8 cellular contexts compared by ENCODE assay signal in the genomic region with DNA sequence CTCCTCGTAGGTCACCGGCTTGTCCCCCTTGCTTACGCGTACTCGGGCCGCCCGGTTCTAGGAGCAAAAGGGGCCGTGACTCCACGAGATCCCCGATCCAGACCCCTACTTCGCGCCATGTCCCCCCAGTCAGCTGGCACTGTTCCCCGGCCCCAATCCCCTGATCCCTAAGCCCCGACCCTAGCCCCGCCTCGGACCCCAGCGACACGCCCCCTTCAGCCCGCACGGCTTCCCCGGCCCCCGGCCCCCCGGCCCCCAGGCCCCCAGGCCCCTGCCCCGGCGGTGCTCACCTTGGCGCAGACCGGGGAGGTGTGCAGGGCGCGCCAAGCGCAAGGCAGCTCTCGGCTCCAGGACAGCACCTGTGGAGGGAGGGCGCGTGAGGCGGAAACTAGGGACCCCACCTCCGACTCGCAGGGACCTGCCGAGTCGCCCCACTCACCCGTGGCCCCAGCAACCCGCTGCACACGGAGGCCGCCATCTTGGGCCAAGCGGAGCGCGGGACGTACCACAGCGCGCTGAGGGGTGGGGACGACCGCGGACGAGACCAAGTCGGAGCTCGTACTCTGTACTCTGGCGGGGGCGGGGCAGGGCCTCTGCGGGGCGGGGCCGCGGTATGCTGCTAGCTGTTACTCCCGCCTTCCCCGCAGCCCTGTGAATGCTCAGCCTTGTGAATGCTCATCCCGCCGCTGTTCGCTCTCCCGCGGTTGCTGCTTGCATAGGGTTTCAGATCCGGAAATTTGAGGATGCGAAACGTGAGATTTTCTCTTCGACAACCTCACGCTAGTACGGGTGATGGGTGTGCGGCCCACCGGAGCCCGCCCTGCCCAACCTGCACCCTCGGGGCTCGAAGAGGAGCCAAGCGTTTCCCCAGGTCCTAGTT. TPM values are rescaled to one million over a fixed set of nuclear protein-coding genes. Genes with fewer than 3 reads are reported as not detected.
DNase-seq lines count a peak whose midpoint lies in the region; ATAC-seq and TF ChIP-seq lines count a peak whose summit lies in the region.

A gene (minus strand): TSS at position 500 of the 880 bp plus-strand sequence. CDS start 22 bp downstream, at position 478.

- H3K79me2 ChIP-seq in SK-N-SH (ENCODE audit: insufficient read depth): peaks cover 13% of the 10 kb centered on the region

- peaks cover 9% of the 10 kb centered on the region for H3F3A ChIP-seq in SK-N-SH (replicated peaks; ENCODE audit: insufficient read depth)

- peak in 1 of 2 experiments; percentile 61; a peak in 1 of 4 replicates for TF ChIP-seq EP300 in SK-N-SH (IDR thresholded peaks at IDR 0.05; ENCODE audit: borderline replicate concordance in 1 of 2, low read depth in 1 of 2, low read length in 1 of 2)

- no peak for TF ChIP-seq CTCF in SK-N-SH (IDR thresholded peaks at IDR 0.05)

- peak within 1 kb of the TSS; percentile 97 for H2AFZ ChIP-seq in SK-N-SH (ENCODE audit: low read depth)

- H3K4me2 ChIP-seq in SK-N-SH: peak within 1 kb of the TSS; percentile 89

- WGBS in SK-N-SH (ENCODE audit: low lambda C conversion rate): 2% methylated on average over 44 of the region's 79 CpGs

- ATAC-seq in HG02588 (IDR thresholded peaks at IDR 0.05; ENCODE audit: unreplicated experiment): peak; percentile 85

- H3K4me1 ChIP-seq in SK-N-SH (ENCODE audit: control insufficient read depth in 1 of 2, insufficient read depth in 2 of 2, low read depth in 1 of 2, low read length in 1 of 2): peaks cover 14 to 26% of the 10 kb centered on the region in 2 experiments

- peaks cover 19 to 24% of the 10 kb centered on the region in 2 experiments for H3K36me3 ChIP-seq in SK-N-SH (replicated peaks in 1 of 2; ENCODE audit: control insufficient read depth in 1 of 2, insufficient read depth in 2 of 2, low read length in 1 of 2)

- no peaks in the 10 kb centered on the region for H3K9me3 ChIP-seq in SK-N-SH

- POLR2A ChIA-PET in SK-N-SH (lab: Yijun Ruan, JAX): interaction anchor here (0.5 to 0.9 kb wide), 9 partner anchors 10 to 175 kb away, joined by 3 to 5 read pairs (median 4); a partner anchor contains a TSS

- H4K20me1 ChIP-seq in SK-N-SH (ENCODE audit: insufficient read depth): no peaks in the 10 kb centered on the region

- no peaks in the 10 kb centered on the region for H3K27me3 ChIP-seq in SK-N-SH (ENCODE audit: insufficient read depth)

- DNase-seq in NCI-H1092 (lab: John Stamatoyannopoulos, UW) (peak; percentile 92), SK-N-SH (peak; percentile 100), germinal center (ENCODE audit: low spot score) (peak; percentile 95), non-pigmented ciliary epithelial cell (ENCODE audit: low read depth) (peak; percentile 73), substantia nigra (lab: John Stamatoyannopoulos, UW) (peak; percentile 57 to 98 (median 90))
- DNase-seq in activated naive CD4-positive, alpha-beta T cell treated with anti-CD3 and anti-CD28 coated beads, Interleukin-2, amount 50 U/mL, for 16 hours: peak; percentile 94

- peak within 1 kb of the TSS; percentile 91 to 93 for H3K27ac ChIP-seq in SK-N-SH (ENCODE audit: low read depth in 2 of 2, low read length in 1 of 2)
- H3K27ac ChIP-seq in substantia nigra (ENCODE audit: low read depth, low read length, poor library complexity, severe bottlenecking): peak within 1 kb of the TSS; percentile 87

- TF ChIP-seq RAD21 in SK-N-SH (IDR thresholded peaks at IDR 0.05; ENCODE audit: low read length): 0 out of 2 replicates have a peak, but pooled peaks have one; percentile 15

- CTCF ChIA-PET in SK-N-SH (lab: Yijun Ruan, JAX): interaction anchor here (0.7 to 3.3 kb wide), 6 partner anchors 10 to 85 kb away, joined by 3 to 17 read pairs (median 4); no protein-coding TSS in a partner anchor

- H3K4me3 ChIP-seq in GM08714 (ENCODE audit: low read length) (peak within 1 kb of the TSS; percentile 76), SK-N-SH (ENCODE audit: low read depth in 2 of 2, low read length in 1 of 2) (peak within 1 kb of the TSS; percentile 86 to 91)

- peak within 1 kb of the TSS; percentile 80 for H3K9ac ChIP-seq in SK-N-SH

- no peaks in the 10 kb centered on the region for H3K9me2 ChIP-seq in SK-N-SH

TF ChIP-seq in SK-N-SH, 30 proteins besides CTCF, POLR2A, EP300 and RAD21 (continues in another document):
- TF ChIP-seq POLR2AphosphoS5 (IDR thresholded peaks at IDR 0.05; ENCODE audit: low read depth, low read length) (peak; percentile 98), TAF1 (IDR thresholded peaks at IDR 0.05; ENCODE audit: borderline replicate concordance, low read depth, low read length) (peak; percentile 100), JUND (IDR thresholded peaks at IDR 0.05) (no peak), RFX5 (IDR thresholded peaks at IDR 0.05; ENCODE audit: low read length) (no peak), SMC3 (IDR thresholded peaks at IDR 0.05; ENCODE audit: low read depth, low read length) (peak; percentile 3; the same call in 1 of the 2 replicates), FOSL2 (IDR thresholded peaks at IDR 0.05; ENCODE audit: borderline replicate concordance, low read depth) (no peak), TCF12 (IDR thresholded peaks at IDR 0.05) (0 out of 2 replicates have a peak, but pooled peaks have one; percentile 1), NFIC (IDR thresholded peaks at IDR 0.05; ENCODE audit: borderline replicate concordance) (no peak), FOXJ3 (CRISPR knock-in tag; IDR thresholded peaks at IDR 0.05) (0 out of 2 replicates have a peak, but pooled peaks have one; percentile 46), NRF1 (IDR thresholded peaks at IDR 0.05; ENCODE audit: low read depth, low read length) (no peak), RXRA (IDR thresholded peaks at IDR 0.05; ENCODE audit: borderline replicate concordance, low read depth) (no peak), MXI1 (IDR thresholded peaks at IDR 0.05; ENCODE audit: low read depth, low read length) (peak; percentile 68), GATA2 (CRISPR knock-in tag; IDR thresholded peaks at IDR 0.05) (no peak), SIN3A (IDR thresholded peaks at IDR 0.05; ENCODE audit: borderline replicate concordance, low read depth, low read length) (peak; percentile 82; the same call in 1 of the 2 replicates), YY1 (IDR thresholded peaks at IDR 0.05; ENCODE audit: low read depth) (peak; percentile 98), RCOR1 (IDR thresholded peaks at IDR 0.05; ENCODE audit: low read length) (no peak; the same call in 1 of the 2 replicates), EZH2phosphoT487 (IDR thresholded peaks at IDR 0.05; ENCODE audit: borderline replicate concordance, low read depth) (no peak), GABPA (IDR thresholded peaks at IDR 0.05; ENCODE audit: low read depth) (no peak)
- TF ChIP-seq, protein P1, sequence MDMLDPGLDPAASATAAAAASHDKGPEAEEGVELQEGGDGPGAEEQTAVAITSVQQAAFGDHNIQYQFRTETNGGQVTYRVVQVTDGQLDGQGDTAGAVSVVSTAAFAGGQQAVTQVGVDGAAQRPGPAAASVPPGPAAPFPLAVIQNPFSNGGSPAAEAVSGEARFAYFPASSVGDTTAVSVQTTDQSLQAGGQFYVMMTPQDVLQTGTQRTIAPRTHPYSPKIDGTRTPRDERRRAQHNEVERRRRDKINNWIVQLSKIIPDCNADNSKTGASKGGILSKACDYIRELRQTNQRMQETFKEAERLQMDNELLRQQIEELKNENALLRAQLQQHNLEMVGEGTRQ (IDR thresholded peaks at IDR 0.05; ENCODE audit: borderline replicate concordance, low read depth, low read length): no peak
- TF ChIP-seq, protein P2, sequence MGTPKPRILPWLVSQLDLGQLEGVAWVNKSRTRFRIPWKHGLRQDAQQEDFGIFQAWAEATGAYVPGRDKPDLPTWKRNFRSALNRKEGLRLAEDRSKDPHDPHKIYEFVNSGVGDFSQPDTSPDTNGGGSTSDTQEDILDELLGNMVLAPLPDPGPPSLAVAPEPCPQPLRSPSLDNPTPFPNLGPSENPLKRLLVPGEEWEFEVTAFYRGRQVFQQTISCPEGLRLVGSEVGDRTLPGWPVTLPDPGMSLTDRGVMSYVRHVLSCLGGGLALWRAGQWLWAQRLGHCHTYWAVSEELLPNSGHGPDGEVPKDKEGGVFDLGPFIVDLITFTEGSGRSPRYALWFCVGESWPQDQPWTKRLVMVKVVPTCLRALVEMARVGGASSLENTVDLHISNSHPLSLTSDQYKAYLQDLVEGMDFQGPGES (IDR thresholded peaks at IDR 0.05; ENCODE audit: low read depth, low read length): peak; percentile 20; the same call in 1 of the 2 replicates
- TF ChIP-seq, protein P3, sequence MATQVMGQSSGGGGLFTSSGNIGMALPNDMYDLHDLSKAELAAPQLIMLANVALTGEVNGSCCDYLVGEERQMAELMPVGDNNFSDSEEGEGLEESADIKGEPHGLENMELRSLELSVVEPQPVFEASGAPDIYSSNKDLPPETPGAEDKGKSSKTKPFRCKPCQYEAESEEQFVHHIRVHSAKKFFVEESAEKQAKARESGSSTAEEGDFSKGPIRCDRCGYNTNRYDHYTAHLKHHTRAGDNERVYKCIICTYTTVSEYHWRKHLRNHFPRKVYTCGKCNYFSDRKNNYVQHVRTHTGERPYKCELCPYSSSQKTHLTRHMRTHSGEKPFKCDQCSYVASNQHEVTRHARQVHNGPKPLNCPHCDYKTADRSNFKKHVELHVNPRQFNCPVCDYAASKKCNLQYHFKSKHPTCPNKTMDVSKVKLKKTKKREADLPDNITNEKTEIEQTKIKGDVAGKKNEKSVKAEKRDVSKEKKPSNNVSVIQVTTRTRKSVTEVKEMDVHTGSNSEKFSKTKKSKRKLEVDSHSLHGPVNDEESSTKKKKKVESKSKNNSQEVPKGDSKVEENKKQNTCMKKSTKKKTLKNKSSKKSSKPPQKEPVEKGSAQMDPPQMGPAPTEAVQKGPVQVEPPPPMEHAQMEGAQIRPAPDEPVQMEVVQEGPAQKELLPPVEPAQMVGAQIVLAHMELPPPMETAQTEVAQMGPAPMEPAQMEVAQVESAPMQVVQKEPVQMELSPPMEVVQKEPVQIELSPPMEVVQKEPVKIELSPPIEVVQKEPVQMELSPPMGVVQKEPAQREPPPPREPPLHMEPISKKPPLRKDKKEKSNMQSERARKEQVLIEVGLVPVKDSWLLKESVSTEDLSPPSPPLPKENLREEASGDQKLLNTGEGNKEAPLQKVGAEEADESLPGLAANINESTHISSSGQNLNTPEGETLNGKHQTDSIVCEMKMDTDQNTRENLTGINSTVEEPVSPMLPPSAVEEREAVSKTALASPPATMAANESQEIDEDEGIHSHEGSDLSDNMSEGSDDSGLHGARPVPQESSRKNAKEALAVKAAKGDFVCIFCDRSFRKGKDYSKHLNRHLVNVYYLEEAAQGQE (IDR thresholded peaks at IDR 0.05; ENCODE audit: low read depth, low read length): peak; percentile 53; the same call in 1 of the 2 replicates
- TF ChIP-seq, protein P4, sequence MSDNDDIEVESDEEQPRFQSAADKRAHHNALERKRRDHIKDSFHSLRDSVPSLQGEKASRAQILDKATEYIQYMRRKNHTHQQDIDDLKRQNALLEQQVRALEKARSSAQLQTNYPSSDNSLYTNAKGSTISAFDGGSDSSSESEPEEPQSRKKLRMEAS (IDR thresholded peaks at IDR 0.05; ENCODE audit: low read depth): peak; percentile 77

RNA-seq across cellular contexts. Expression of the gene that starts here (rescaled TPM):
- 234 and 235 TPM in 2 replicates for polyA plus RNA-seq in SK-N-SH (2012; rRNA removed)
- 136 and 200 TPM in 2 replicates for polyA plus RNA-seq in SK-N-SH (2012; cell fraction: cytosol; rRNA removed)
- polyA plus RNA-seq in SK-N-SH (2012; cell fraction: nucleus; rRNA removed): 79.2 and 151 TPM in 2 replicates

Comparison
In these comparisons a context has a peak if more than half of its experiments do, and no peak if none do; other contexts are left out.
1. Peak in every context shown above with its lines: DNase-seq, ATAC-seq, H3K4me3 ChIP-seq and H3K27ac ChIP-seq.